10 cellular contexts compared by ENCODE assay signal in genomic region chr19:3722443-3723109, GRCh38. TPM values are rescaled to one million over a fixed set of nuclear protein-coding genes. Genes with fewer than 3 reads are reported as not detected.
DNase-seq lines count a peak whose midpoint lies in the region; ATAC-seq and TF ChIP-seq lines count a peak whose summit lies in the region.
"Had no signal": no experiment of that assay in that cellular context is flagged by ENCODE, and none has a peak within 500 bp of the region (broad histone marks: within the 10 kb centered on the region; RNA-seq: fewer than 3 reads in every experiment).

No MANE protein-coding gene starts in this region.

- H4K20me1 ChIP-seq in GM23248 (ENCODE audit: insufficient read depth) = no peaks in the 10 kb centered on the region

- peaks cover 4% of the 10 kb centered on the region; the same call in 1 of the 2 replicates for H3K27me3 ChIP-seq in HAP-1 (ENCODE audit: low read depth)
- peaks cover 4 to 57% (median 14%) of the 10 kb centered on the region in 4 donors for H3K27me3 ChIP-seq in esophagus squamous epithelium
- H3K27me3 ChIP-seq in parathyroid adenoma (ENCODE audit: control insufficient read depth, insufficient read depth, low read length) = no peaks in the 10 kb centered on the region
- peaks cover 19% of the 10 kb centered on the region for H3K27me3 ChIP-seq in GM23248 (replicated peaks; ENCODE audit: insufficient read depth)
- H3K27me3 ChIP-seq in right lobe of liver = no peaks in the 10 kb centered on the region

- H3K9me3 ChIP-seq in HAP-1 = no peaks in the 10 kb centered on the region
- H3K9me3 ChIP-seq in esophagus squamous epithelium = no peaks in the 10 kb centered on the region
- no peaks in the 10 kb centered on the region for H3K9me3 ChIP-seq in parathyroid adenoma (ENCODE audit: control insufficient read depth, low read length)
- H3K9me3 ChIP-seq in GM23248 (ENCODE audit: low read depth) = no peaks in the 10 kb centered on the region
- no peaks in the 10 kb centered on the region for H3K9me3 ChIP-seq in right lobe of liver

- H3K4me2 ChIP-seq in parathyroid adenoma (ENCODE audit: low read length) = peak overlapping the region; percentile 46
- no peak overlapping the region for H3K4me2 ChIP-seq in GM23248 (ENCODE audit: unreplicated experiment)

- H3K79me2 ChIP-seq in parathyroid adenoma (no peaks in the 10 kb centered on the region), GM23248 (ENCODE audit: insufficient read depth) (no peaks in the 10 kb centered on the region)

- no peak for TF ChIP-seq CTCF in esophagus squamous epithelium (IDR thresholded peaks at IDR 0.05)
- TF ChIP-seq CTCF in parathyroid adenoma (IDR thresholded peaks at IDR 0.05) = no peak
- TF ChIP-seq CTCF in right lobe of liver (IDR thresholded peaks at IDR 0.05) = no peak

- DNase-seq in HAP-1 (ENCODE audit: low spot score in 2 of 2) (peak in 1 of 2 experiments; percentile 46), NCI-H510A (lab: John Stamatoyannopoulos, UW) (peak; percentile 37), esophagus squamous epithelium (lab: John Stamatoyannopoulos, UW) (no peak), GM23248 (no peak), right lobe of liver (no peak)
- DNase-seq: T1000 had no signal

- peak overlapping the region; percentile 32 for H3K4me3 ChIP-seq in HAP-1
- H3K4me3 ChIP-seq in esophagus squamous epithelium = peak overlapping the region; percentile 28 to 63 (median 44)
- H3K4me3 ChIP-seq in parathyroid adenoma (ENCODE audit: low read depth, low read length) = peak overlapping the region; percentile 54
- H3K4me3 ChIP-seq in GM23248 = no peak overlapping the region
- no peak overlapping the region for H3K4me3 ChIP-seq in right lobe of liver

- H3K4me1 ChIP-seq in HAP-1 (peaks cover 4% of the 10 kb centered on the region), esophagus squamous epithelium (peaks cover 21 to 75% (median 23%) of the 10 kb centered on the region in 3 donors), parathyroid adenoma (peaks cover 7% of the 10 kb centered on the region), GM23248 (ENCODE audit: insufficient read depth) (no peaks in the 10 kb centered on the region), right lobe of liver (peaks cover 0 to 15% (median 6%) of the 10 kb centered on the region in 4 donors)

- WGBS in esophagus squamous epithelium, 2 donors = 0 to 5% methylated on average over 4 to 10 of the region's 30 CpGs
- 3 to 5% methylated on average over 23 to 26 of the region's 30 CpGs for WGBS in GM23248 (ENCODE audit: low coverage in 1 of 2, low lambda C conversion rate in 2 of 2, missing lambda C conversion rate in 2 of 2), 2 experiments
- WGBS in right lobe of liver (ENCODE audit: insufficient coverage, low coverage, low lambda C conversion rate, missing lambda C conversion rate) = 20% methylated on average over 2 of the region's 30 CpGs

- H2AFZ ChIP-seq in parathyroid adenoma (no peak overlapping the region), GM23248 (no peak overlapping the region)

- no peaks in the 10 kb centered on the region for H3K36me3 ChIP-seq in HAP-1 (replicated peaks)
- no peaks in the 10 kb centered on the region for H3K36me3 ChIP-seq in esophagus squamous epithelium
- H3K36me3 ChIP-seq in parathyroid adenoma (ENCODE audit: control insufficient read depth, insufficient read depth, low read length) = no peaks in the 10 kb centered on the region
- no peaks in the 10 kb centered on the region for H3K36me3 ChIP-seq in GM23248 (ENCODE audit: low read depth)
- H3K36me3 ChIP-seq in right lobe of liver = no peaks in the 10 kb centered on the region

- H3F3A ChIP-seq in GM23248 (ENCODE audit: insufficient read depth) = no peaks in the 10 kb centered on the region

- no peak overlapping the region for H3K9ac ChIP-seq in parathyroid adenoma
- H3K9ac ChIP-seq in GM23248 = no peak overlapping the region

- ATAC-seq in GM19395 (IDR thresholded peaks at IDR 0.05; ENCODE audit: unreplicated experiment) (no peak), right lobe of liver (no peak)

- no peaks in the 10 kb centered on the region for H3K9me2 ChIP-seq in GM23248 (ENCODE audit: insufficient read depth)

- H3K27ac ChIP-seq in esophagus squamous epithelium (peak overlapping the region; percentile 21 to 57 (median 40)), parathyroid adenoma (no peak overlapping the region), GM23248 (no peak overlapping the region), right lobe of liver (no peak overlapping the region)

- in situ Hi-C loops in HAP-1 (cut with MboI; ENCODE audit: low sequenced_read_pairs) (no loop called here), GM23248 (cut with MboI) (no loop called here)

- TF ChIP-seq POLR2A in esophagus squamous epithelium (IDR thresholded peaks at IDR 0.05) = no peak
- TF ChIP-seq POLR2A in right lobe of liver (IDR thresholded peaks at IDR 0.05) = no peak

- intact Hi-C loops in esophagus squamous epithelium (cut with DNase I) = no loop called here
- intact Hi-C loops in right lobe of liver (cut with DNase I) = no loop called here

RNA-seq across cellular contexts. Expression of gene TJP3, which starts 14.4 kb away (rescaled TPM):
- total RNA-seq in esophagus squamous epithelium (10 to 100 TPM; 23.7 to 71.1 (median 28.0) TPM), right lobe of liver (10 to 100 TPM in 5 of 6 experiments, 1 to 10 TPM in 1; 7.9 to 27.0 (median 16.5) TPM)
- not detected in 2 replicates for total RNA-seq in GM23248 (2014; rRNA removed; shearing (Covaris generic))
- not detected in 2 replicates for polyA plus RNA-seq in GM23248 (2016; fragmentation: Nextera tagmentation; extraction: Ambion mirVana)
- total RNA-seq: glomerular endothelial cell had no signal

RNA-seq across cellular contexts. Expression of gene PIP5K1C, which starts 22.3 kb away (rescaled TPM):
- total RNA-seq in esophagus squamous epithelium (10 to 100 TPM; 12.0 to 25.3 (median 15.2) TPM), right lobe of liver (1 to 10 TPM; 5.3 to 9.8 (median 7.6) TPM)
- 34.0 and 43.1 TPM in 2 replicates for total RNA-seq in GM23248 (2014; rRNA removed; shearing (Covaris generic))
- 31.2 and 33.5 TPM in 2 replicates for polyA plus RNA-seq in GM23248 (2016; fragmentation: Nextera tagmentation; extraction: Ambion mirVana)

RNA-seq across cellular contexts. Expression of gene APBA3, which starts 38.9 kb away (rescaled TPM):
- 10 to 100 TPM; 12.9 to 26.5 (median 22.7) TPM for total RNA-seq in esophagus squamous epithelium
- 28.3 and 40.0 TPM in 2 replicates for total RNA-seq in GM23248 (2014; rRNA removed; shearing (Covaris generic))
- 16.9 and 18.9 TPM in 2 replicates for polyA plus RNA-seq in GM23248 (2016; fragmentation: Nextera tagmentation; extraction: Ambion mirVana)
- total RNA-seq in right lobe of liver = 10 to 100 TPM; 10.1 to 24.1 (median 12.6) TPM

RNA-seq across cellular contexts. Expression of gene MRPL54, which starts 39.9 kb away (rescaled TPM):
- total RNA-seq in esophagus squamous epithelium = 10 to 100 TPM; 50.2 to 79.9 (median 60.9) TPM
- total RNA-seq in GM23248 (2014; rRNA removed; shearing (Covaris generic)) = 18.5 and 57.9 TPM in 2 replicates
- 73.0 and 74.1 TPM in 2 replicates for polyA plus RNA-seq in GM23248 (2016; fragmentation: Nextera tagmentation; extraction: Ambion mirVana)
- 10 to 100 TPM; 52.5 to 81.2 (median 61.9) TPM for total RNA-seq in right lobe of liver

RNA-seq across cellular contexts. Expression of gene RAX2, which starts 49.5 kb away (rescaled TPM):
- total RNA-seq in esophagus squamous epithelium = not detected
- total RNA-seq in GM23248 (2014; rRNA removed; shearing (Covaris generic)) = not detected in 2 replicates
- not detected in 2 replicates for polyA plus RNA-seq in GM23248 (2016; fragmentation: Nextera tagmentation; extraction: Ambion mirVana)
- total RNA-seq in right lobe of liver = not detected
- total RNA-seq: glomerular endothelial cell, renal cortical epithelial cell had no signal

Comparison
In these comparisons a context has a peak if more than half of its experiments do, and no peak if none do; other contexts are left out.
1. H3K4me3 ChIP-seq: peak in HAP-1 (single experiment), esophagus squamous epithelium (4 of 4) and parathyroid adenoma (single experiment); none in GM23248 (single experiment) and right lobe of liver (0 of 3).
2. H3K27ac ChIP-seq: peak in esophagus squamous epithelium (4 of 4); none in parathyroid adenoma (single experiment), GM23248 (single experiment) and right lobe of liver (0 of 3).